Comparison of ENCODE assay signal across 14 cellular contexts in genomic region chr11:126153999-126154398, GRCh38. TPM values are rescaled to one million over a fixed set of nuclear protein-coding genes. Genes with fewer than 3 reads are reported as not detected.
A peak's percentile ranks its signal among the peaks of the same experiment; 100 is the strongest.
DNase-seq lines count a peak whose midpoint lies in the region; ATAC-seq and TF ChIP-seq lines count a peak whose summit lies in the region.
"Had no signal": no experiment of that assay in that cellular context is flagged by ENCODE, and none has a peak within 500 bp of the region (broad histone marks: within the 10 kb centered on the region; RNA-seq: fewer than 3 reads in every experiment).

No MANE protein-coding gene starts in this region.

- no peak overlapping the region for H3K4me3 ChIP-seq in fibroblast of pulmonary artery (replicated peaks; ENCODE audit: low read depth, low read length)
- H3K4me3 ChIP-seq in spleen, result no peak overlapping the region
- H3K4me3 ChIP-seq: coronary artery, lower lobe of right lung had no signal

- no peak overlapping the region for H3K27ac ChIP-seq in spleen
- H3K27ac ChIP-seq: coronary artery, lower lobe of right lung had no signal

- DNase-seq in NCI-H748 (lab: John Stamatoyannopoulos, UW; ENCODE audit: unreplicated experiment) (peak; percentile 60), NCI-H748 treated with DMSO at 0.1 percent for 48 hours (lab: John Stamatoyannopoulos, UW) (no peak), NCI-H510A (lab: John Stamatoyannopoulos, UW) (peak; percentile 44), fibroblast of pulmonary artery (ENCODE audit: low read depth) (peak; percentile 26), spleen (peak; percentile 23)
- DNase-seq: activated CD4-positive, alpha-beta T cell treated with anti-CD3 and anti-CD28 coated beads, Interleukin-2, amount 50 U/mL, for 4 hours; activated naive CD4-positive, alpha-beta T cell treated with anti-CD3 and anti-CD28 coated beads, Interleukin-2, amount 50 U/mL, for 16 hours; KBM-7; lower lobe of right lung; NCI-H774 had no signal

- peaks cover 0 to 12% (median 0%) of the 10 kb centered on the region in 7 donors for H3K27me3 ChIP-seq in spleen (replicated peaks in 1 of 7)

- H3K9me3 ChIP-seq in spleen, result peaks cover 0 to 18% (median 12%) of the 10 kb centered on the region in 8 donors

- TF ChIP-seq CTCF in fibroblast of pulmonary artery (IDR thresholded peaks at IDR 0.05; ENCODE audit: low read length, missing control alignments) (no peak), spleen (IDR thresholded peaks at IDR 0.05 in 8 of 11, conservative IDR thresholded peaks at IDR 0.05 in 3 of 11) (no peak)

- intact Hi-C loops in spleen (cut with DNase I; ENCODE audit: low total_unique reads), result no loop called here

- no peak for TF ChIP-seq POLR2A in spleen (IDR thresholded peaks at IDR 0.05)

- H3K36me3 ChIP-seq in spleen, result no peaks in the 10 kb centered on the region
- H3K36me3 ChIP-seq: lower lobe of right lung had no signal

- ATAC-seq in GM19035 (IDR thresholded peaks at IDR 0.05; ENCODE audit: unreplicated experiment), result no peak
- ATAC-seq in HG03097 (IDR thresholded peaks at IDR 0.05; ENCODE audit: low FRiP score, unreplicated experiment), result no peak
- ATAC-seq in GM18517 (IDR thresholded peaks at IDR 0.05; ENCODE audit: unreplicated experiment), result no peak

- WGBS in spleen, 5 donors, result 56 to 75% (median 69%) methylated on average over 6 of the region's 6 CpGs

- H3K4me1 ChIP-seq in spleen, result peaks cover 0 to 15% (median 3%) of the 10 kb centered on the region in 6 donors
- H3K4me1 ChIP-seq: lower lobe of right lung had no signal

RNA-seq across cellular contexts. Expression of gene RPUSD4, which starts 57.5 kb away (rescaled TPM):
- total RNA-seq in spleen, result 10 to 100 TPM; 20.6 to 26.7 (median 22.3) TPM
- polyA plus RNA-seq in spleen, result 10 to 100 TPM; 14.5 to 15.5 (median 15.4) TPM

RNA-seq across cellular contexts. Expression of gene FAM118B, which starts 57.6 kb away (rescaled TPM):
- total RNA-seq in spleen, result 10 to 100 TPM; 15.3 to 32.3 (median 21.0) TPM
- 10 to 100 TPM in 1 of 3 donors, 1 to 10 TPM in 2; 5.5 to 11.1 (median 6.5) TPM for polyA plus RNA-seq in spleen
